22 cellular contexts compared by ENCODE assay signal in the genomic region with DNA sequence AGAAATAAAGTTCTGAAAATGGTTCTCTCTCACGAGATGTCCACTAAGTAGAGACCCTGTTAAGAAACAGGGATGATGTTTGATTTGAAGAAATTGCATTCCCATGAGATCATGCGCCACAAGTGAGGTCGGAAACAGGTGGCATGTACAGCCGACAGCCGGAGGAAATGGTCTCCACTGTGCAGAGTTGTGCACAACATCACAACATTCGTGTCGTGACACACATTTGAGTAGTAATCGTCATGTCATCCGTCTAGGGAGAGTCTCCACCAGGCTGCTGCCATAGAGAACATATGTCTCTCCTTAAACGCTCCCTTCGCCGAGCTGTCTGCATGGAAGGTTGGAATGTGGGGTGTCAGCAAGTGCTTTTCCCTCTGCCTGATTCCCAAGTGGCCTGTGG.
"Had no signal": no experiment of that assay in that cellular context is flagged by ENCODE, and none has a peak within 500 bp of the region (broad histone marks: within the 10 kb centered on the region; RNA-seq: fewer than 3 reads in every experiment).

No MANE protein-coding gene starts in this region.

- H3K36me3 ChIP-seq: neural progenitor cell, transverse colon, uterus had no signal

- H3K27me3 ChIP-seq: esophagus muscularis mucosa, neural progenitor cell, testis, transverse colon, uterus had no signal

- H3K9ac ChIP-seq: neural progenitor cell had no signal

- H3K27ac ChIP-seq: esophagus muscularis mucosa, neural progenitor cell, testis, transverse colon, uterus had no signal

- H3K9me3 ChIP-seq: esophagus muscularis mucosa, testis, transverse colon, uterus had no signal

- H3K4me2 ChIP-seq: neural progenitor cell had no signal

- DNase-seq: activated CD4-positive, alpha-beta memory T cell treated with anti-CD3 and anti-CD28 coated beads, Interleukin-2, amount 10 ng/mL, durations not matched to agents 7 days and 5 days; activated CD4-positive, alpha-beta T cell treated with anti-CD3 and anti-CD28 coated beads, Interleukin-2, amount 10 ng/mL, durations not matched to agents 24 days and 14 days; activated CD4-positive, CD25-positive, alpha-beta regulatory T cell treated with anti-CD3 and anti-CD28 coated beads, Interleukin-2, amount 50 U/mL, for 72 hours; activated naive CD8-positive, alpha-beta T cell treated with anti-CD3 and anti-CD28 coated beads, Interleukin-2, amount 50 U/mL, for 24 hours; activated T-cell treated with anti-CD3 and anti-CD28 coated beads, Interleukin-2, amount 50 U/mL, for 4 hours; effector CD4-positive, alpha-beta T cell; glutamatergic neuron; left cardiac atrium; left ventricle myocardium superior; mammary epithelial cell; natural killer cell; occipital lobe; right cardiac atrium; stimulated activated CD4-positive, alpha-beta T cell treated with anti-CD3 and anti-CD28 coated beads, Interleukin-2, amount 100 ng/mL, for 48 hours; stimulated activated naive CD8-positive, alpha-beta T cell treated with anti-CD3 and anti-CD28 coated beads, Interleukin-15, Interleukin-2, amounts not matched to agents 100 U/mL and 50 U/mL, for 24 hours; T-helper 9 cell; testis; transverse colon; uterus had no signal

- H2AFZ ChIP-seq: neural progenitor cell had no signal

- H3K4me1 ChIP-seq: testis, transverse colon, uterus had no signal

- ATAC-seq: activated naive CD8-positive, alpha-beta T cell treated with anti-CD3 and anti-CD28 coated beads, Interleukin-2, amount 50 U/mL, for 24 hours; activated T-cell treated with anti-CD3 and anti-CD28 coated beads, Interleukin-2, amount 50 U/mL, for 4 hours; activated T-helper 17 cell treated with anti-CD3 and anti-CD28 coated beads, Interleukin-2, amount 50 U/mL, for 72 hours; left cardiac atrium; left ventricle myocardium superior; natural killer cell; right cardiac atrium; stimulated activated naive CD8-positive, alpha-beta T cell treated with anti-CD3 and anti-CD28 coated beads, Interleukin-15, Interleukin-2, amounts not matched to agents 100 U/mL and 50 U/mL, for 24 hours had no signal

- H3K4me3 ChIP-seq: esophagus muscularis mucosa, neural progenitor cell, testis, transverse colon, uterus had no signal
